1 cellular context compared by ENCODE assay signal in the genomic region with DNA sequence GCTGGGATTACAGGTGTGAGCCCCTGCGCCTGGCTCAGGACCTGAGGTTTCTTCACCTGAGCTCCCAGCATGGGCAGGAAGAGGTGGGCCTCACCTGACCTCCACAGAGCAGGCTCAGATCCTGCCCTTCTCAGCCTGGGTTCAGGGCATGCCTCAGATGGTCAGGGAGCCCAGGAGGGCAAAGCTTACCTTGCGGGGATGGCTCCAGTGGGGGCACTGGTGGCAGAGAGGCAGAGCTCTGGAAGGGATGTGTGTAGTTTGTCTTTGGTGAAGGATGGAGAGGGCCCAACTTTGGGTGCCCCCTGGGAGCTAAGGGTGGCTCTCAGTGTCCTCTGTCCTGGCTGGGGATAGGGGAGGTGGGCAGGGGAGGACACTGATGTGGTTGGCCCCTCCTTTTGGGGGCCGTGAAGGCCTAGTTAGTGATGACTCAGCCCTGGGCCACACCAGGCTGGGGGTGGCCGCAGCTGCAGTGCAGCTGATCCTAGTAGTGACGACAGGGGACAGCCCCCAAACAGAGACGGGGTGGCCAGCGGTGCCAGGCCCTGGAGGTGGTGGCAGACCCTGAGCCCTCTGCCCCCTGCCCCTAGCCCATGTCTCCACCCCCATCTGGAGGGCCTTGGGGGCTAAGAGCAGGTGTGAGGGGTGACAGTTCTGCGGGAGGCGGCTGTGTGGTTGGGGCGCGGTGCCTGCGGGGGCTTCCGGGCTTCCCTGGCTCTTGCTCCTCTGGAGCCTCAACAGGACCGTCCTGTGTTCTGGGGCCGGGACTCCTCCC.
TF ChIP-seq lines count a peak whose summit lies in the region.

No MANE protein-coding gene starts in this region.

TF ChIP-seq in HepG2, 621 proteins besides CTCF, POLR2A, EP300 and RAD21:
- TF ChIP-seq FOSL2 (CRISPR knock-in tag; IDR thresholded peaks at IDR 0.05) (peak; percentile 69), ZNF235 (CRISPR knock-in tag; IDR thresholded peaks at IDR 0.05; ENCODE audit: borderline replicate concordance) (no peak)
- TF ChIP-seq, protein P1, sequence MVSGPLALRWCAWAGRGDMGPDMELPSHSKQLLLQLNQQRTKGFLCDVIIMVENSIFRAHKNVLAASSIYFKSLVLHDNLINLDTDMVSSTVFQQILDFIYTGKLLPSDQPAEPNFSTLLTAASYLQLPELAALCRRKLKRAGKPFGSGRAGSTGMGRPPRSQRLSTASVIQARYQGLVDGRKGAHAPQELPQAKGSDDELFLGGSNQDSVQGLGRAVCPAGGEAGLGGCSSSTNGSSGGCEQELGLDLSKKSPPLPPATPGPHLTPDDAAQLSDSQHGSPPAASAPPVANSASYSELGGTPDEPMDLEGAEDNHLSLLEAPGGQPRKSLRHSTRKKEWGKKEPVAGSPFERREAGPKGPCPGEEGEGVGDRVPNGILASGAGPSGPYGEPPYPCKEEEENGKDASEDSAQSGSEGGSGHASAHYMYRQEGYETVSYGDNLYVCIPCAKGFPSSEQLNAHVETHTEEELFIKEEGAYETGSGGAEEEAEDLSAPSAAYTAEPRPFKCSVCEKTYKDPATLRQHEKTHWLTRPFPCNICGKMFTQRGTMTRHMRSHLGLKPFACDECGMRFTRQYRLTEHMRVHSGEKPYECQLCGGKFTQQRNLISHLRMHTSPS (CRISPR knock-in tag; IDR thresholded peaks at IDR 0.05; ENCODE audit: low read depth) = peak; percentile 68; the same call in 1 of the 2 replicates
- TF ChIP-seq, protein P2, sequence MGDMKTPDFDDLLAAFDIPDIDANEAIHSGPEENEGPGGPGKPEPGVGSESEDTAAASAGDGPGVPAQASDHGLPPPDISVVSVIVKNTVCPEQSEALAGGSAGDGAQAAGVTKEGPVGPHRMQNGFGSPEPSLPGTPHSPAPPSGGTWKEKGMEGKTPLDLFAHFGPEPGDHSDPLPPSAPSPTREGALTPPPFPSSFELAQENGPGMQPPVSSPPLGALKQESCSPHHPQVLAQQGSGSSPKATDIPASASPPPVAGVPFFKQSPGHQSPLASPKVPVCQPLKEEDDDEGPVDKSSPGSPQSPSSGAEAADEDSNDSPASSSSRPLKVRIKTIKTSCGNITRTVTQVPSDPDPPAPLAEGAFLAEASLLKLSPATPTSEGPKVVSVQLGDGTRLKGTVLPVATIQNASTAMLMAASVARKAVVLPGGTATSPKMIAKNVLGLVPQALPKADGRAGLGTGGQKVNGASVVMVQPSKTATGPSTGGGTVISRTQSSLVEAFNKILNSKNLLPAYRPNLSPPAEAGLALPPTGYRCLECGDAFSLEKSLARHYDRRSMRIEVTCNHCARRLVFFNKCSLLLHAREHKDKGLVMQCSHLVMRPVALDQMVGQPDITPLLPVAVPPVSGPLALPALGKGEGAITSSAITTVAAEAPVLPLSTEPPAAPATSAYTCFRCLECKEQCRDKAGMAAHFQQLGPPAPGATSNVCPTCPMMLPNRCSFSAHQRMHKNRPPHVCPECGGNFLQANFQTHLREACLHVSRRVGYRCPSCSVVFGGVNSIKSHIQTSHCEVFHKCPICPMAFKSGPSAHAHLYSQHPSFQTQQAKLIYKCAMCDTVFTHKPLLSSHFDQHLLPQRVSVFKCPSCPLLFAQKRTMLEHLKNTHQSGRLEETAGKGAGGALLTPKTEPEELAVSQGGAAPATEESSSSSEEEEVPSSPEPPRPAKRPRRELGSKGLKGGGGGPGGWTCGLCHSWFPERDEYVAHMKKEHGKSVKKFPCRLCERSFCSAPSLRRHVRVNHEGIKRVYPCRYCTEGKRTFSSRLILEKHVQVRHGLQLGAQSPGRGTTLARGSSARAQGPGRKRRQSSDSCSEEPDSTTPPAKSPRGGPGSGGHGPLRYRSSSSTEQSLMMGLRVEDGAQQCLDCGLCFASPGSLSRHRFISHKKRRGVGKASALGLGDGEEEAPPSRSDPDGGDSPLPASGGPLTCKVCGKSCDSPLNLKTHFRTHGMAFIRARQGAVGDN (CRISPR knock-in tag; IDR thresholded peaks at IDR 0.05) = 0 out of 2 replicates have a peak, but pooled peaks have one; percentile 11
